Comparison of ENCODE assay signal across 12 cellular contexts in genomic region chr5:120258123-120258522, GRCh38.
DNase-seq lines count a peak whose midpoint lies in the region; ATAC-seq and TF ChIP-seq lines count a peak whose summit lies in the region.
"Had no signal": no experiment of that assay in that cellular context is flagged by ENCODE, and none has a peak within 500 bp of the region (broad histone marks: within the 10 kb centered on the region; RNA-seq: fewer than 3 reads in every experiment).

No MANE protein-coding gene starts in this region.

- no peaks in the 10 kb centered on the region for H3K4me1 Mint-ChIP-seq in stimulated activated memory B cell treated with anti-CD40 and anti-IgM and Interleukin-4, amounts not matched to agents 10 μg/mL and 1 μg/mL and 100 μg/mL, for 72 hours
- H3K4me1 Mint-ChIP-seq: activated naive CD4-positive, alpha-beta T cell treated with anti-CD3 and anti-CD28 coated beads, Interleukin-2, amount 50 U/mL, for 24 hours had no signal

- H3K4me3 Mint-ChIP-seq in stimulated activated memory B cell treated with anti-CD40 and anti-IgM and Interleukin-4, amounts not matched to agents 10 μg/mL and 1 μg/mL and 100 μg/mL, for 72 hours, result no peak overlapping the region
- H3K4me3 Mint-ChIP-seq: activated naive CD4-positive, alpha-beta T cell treated with anti-CD3 and anti-CD28 coated beads, Interleukin-2, amount 50 U/mL, for 24 hours had no signal

- no peak overlapping the region for H3K4me3 ChIP-seq in fibroblast of the aortic adventitia (ENCODE audit: low read depth, low read length)

- ATAC-seq in stimulated activated memory B cell treated with anti-CD40 and anti-IgM and Interleukin-4, amounts not matched to agents 10 μg/mL and 1 μg/mL and 100 μg/mL, for 72 hours, result peak; percentile 53

- H3K36me3 Mint-ChIP-seq in stimulated activated memory B cell treated with anti-CD40 and anti-IgM and Interleukin-4, amounts not matched to agents 10 μg/mL and 1 μg/mL and 100 μg/mL, for 72 hours, result no peaks in the 10 kb centered on the region
- H3K36me3 Mint-ChIP-seq: activated naive CD4-positive, alpha-beta T cell treated with anti-CD3 and anti-CD28 coated beads, Interleukin-2, amount 50 U/mL, for 24 hours had no signal

- no peaks in the 10 kb centered on the region for H3K27me3 Mint-ChIP-seq in stimulated activated memory B cell treated with anti-CD40 and anti-IgM and Interleukin-4, amounts not matched to agents 10 μg/mL and 1 μg/mL and 100 μg/mL, for 72 hours
- H3K27me3 Mint-ChIP-seq: activated naive CD4-positive, alpha-beta T cell treated with anti-CD3 and anti-CD28 coated beads, Interleukin-2, amount 50 U/mL, for 24 hours had no signal

- peak; percentile 17 for DNase-seq in HCEC 1CT
- peak; percentile 95 for DNase-seq in NOMO-1 treated with DMSO at 0.1 percent for 48 hours (lab: John Stamatoyannopoulos, UW; ENCODE audit: unreplicated experiment)
- peak; percentile 6 for DNase-seq in fibroblast of the aortic adventitia (ENCODE audit: low read depth)
- DNase-seq in C1 segment of cervical spinal cord (lab: John Stamatoyannopoulos, UW), result no peak
- no peak for DNase-seq in NCI-H187 (lab: John Stamatoyannopoulos, UW)
- DNase-seq in NCI-H345 (lab: John Stamatoyannopoulos, UW), result no peak
- DNase-seq: activated CD4-positive, alpha-beta T cell treated with anti-CD3 and anti-CD28 coated beads for 48 hours; DMS79; effector memory CD4-positive, alpha-beta T cell; MM.1S had no signal

- H3K27ac Mint-ChIP-seq in stimulated activated memory B cell treated with anti-CD40 and anti-IgM and Interleukin-4, amounts not matched to agents 10 μg/mL and 1 μg/mL and 100 μg/mL, for 72 hours, result no peak overlapping the region
- H3K27ac Mint-ChIP-seq: activated naive CD4-positive, alpha-beta T cell treated with anti-CD3 and anti-CD28 coated beads, Interleukin-2, amount 50 U/mL, for 24 hours had no signal

- H3K9me3 Mint-ChIP-seq in stimulated activated memory B cell treated with anti-CD40 and anti-IgM and Interleukin-4, amounts not matched to agents 10 μg/mL and 1 μg/mL and 100 μg/mL, for 72 hours, result no peaks in the 10 kb centered on the region
- H3K9me3 Mint-ChIP-seq: activated naive CD4-positive, alpha-beta T cell treated with anti-CD3 and anti-CD28 coated beads, Interleukin-2, amount 50 U/mL, for 24 hours had no signal

- no peak for TF ChIP-seq CTCF in fibroblast of the aortic adventitia (IDR thresholded peaks at IDR 0.05; ENCODE audit: insufficient read depth, low read length)

Comparison
In these comparisons a context has a peak if more than half of its experiments do, and no peak if none do; other contexts are left out.
1. DNase-seq: peak in HCEC 1CT (single experiment), NOMO-1 treated with DMSO at 0.1 percent for 48 hours (single experiment) and fibroblast of the aortic adventitia (single experiment); none in C1 segment of cervical spinal cord (0 of 14), NCI-H187 (0 of 2) and NCI-H345 (single experiment).